Comparison of ENCODE assay signal across 10 cellular contexts in genomic region chr17:42423766-42424165, GRCh38. TPM values are rescaled to one million over a fixed set of nuclear protein-coding genes. Genes with fewer than 3 reads are reported as not detected.
DNase-seq lines count a peak whose midpoint lies in the region; ATAC-seq and TF ChIP-seq lines count a peak whose summit lies in the region.
"Had no signal": no experiment of that assay in that cellular context is flagged by ENCODE, and none has a peak within 500 bp of the region (broad histone marks: within the 10 kb centered on the region; RNA-seq: fewer than 3 reads in every experiment).

No MANE protein-coding gene starts in this region.

- peaks cover 39% of the 10 kb centered on the region for H3K27me3 Mint-ChIP-seq in mesothelial cell of epicardium (ENCODE audit: low read depth)
- peaks cover 54% of the 10 kb centered on the region for H3K27me3 Mint-ChIP-seq in activated CD8-positive, alpha-beta T cell treated with anti-CD3 and anti-CD28 coated beads, Interleukin-2, amount 10 ng/mL, durations not matched to agents 7 days and 5 days (ENCODE audit: low read depth)

- H3K36me3 Mint-ChIP-seq in mesothelial cell of epicardium, result no peaks in the 10 kb centered on the region
- no peaks in the 10 kb centered on the region for H3K36me3 Mint-ChIP-seq in activated CD8-positive, alpha-beta T cell treated with anti-CD3 and anti-CD28 coated beads, Interleukin-2, amount 10 ng/mL, durations not matched to agents 7 days and 5 days (ENCODE audit: low read depth)

- peaks cover 31% of the 10 kb centered on the region for H3K79me2 ChIP-seq in PC-9 (ENCODE audit: low read depth)

- ATAC-seq in activated CD8-positive, alpha-beta T cell treated with anti-CD3 and anti-CD28 coated beads, Interleukin-2, amount 10 ng/mL, durations not matched to agents 7 days and 5 days, result no peak
- ATAC-seq: activated CD4-positive, CD25-positive, alpha-beta regulatory T cell treated with anti-CD3 and anti-CD28 coated beads, Interleukin-2, amount 50 U/mL, for 24 hours had no signal

- H3K27me3 ChIP-seq in PC-9 (ENCODE audit: insufficient read depth, low read depth) (no peaks in the 10 kb centered on the region), thyroid gland (no peaks in the 10 kb centered on the region)

- TF ChIP-seq CTCF in PC-9 (conservative IDR thresholded peaks at IDR 0.05), result no peak
- no peak for TF ChIP-seq CTCF in coronary artery (IDR thresholded peaks at IDR 0.05)
- TF ChIP-seq CTCF in mesothelial cell of epicardium (IDR thresholded peaks at IDR 0.05; ENCODE audit: unreplicated experiment), result no peak
- no peak for TF ChIP-seq CTCF in thyroid gland (IDR thresholded peaks at IDR 0.05)

- CTCF ChIA-PET in PC-9 (lab: Charles Lee), result interaction anchor here (0.6 to 1.2 kb wide), 3 partner anchors 35 to 460 kb away, joined by 3 to 5 read pairs (median 3); partner anchors contain the start of gene STAT3
- CTCF ChIA-PET in activated CD8-positive, alpha-beta T cell treated with anti-CD3 and anti-CD28 coated beads, Interleukin-2, amount 10 ng/mL, durations not matched to agents 7 days and 5 days (lab: Charles Lee), result interaction anchor here (0.6 to 1.9 kb wide), 5 partner anchors 11 to 104 kb away, joined by 3 to 10 read pairs (median 4); no protein-coding TSS in a partner anchor

- BruUV-seq in PC-9 (replicated peaks; lab: Mats Ljungman, UMichigan), result TSS peak; percentile 65

- H3K4me3 Mint-ChIP-seq in mesothelial cell of epicardium, result peak overlapping the region; percentile 83
- H3K4me3 Mint-ChIP-seq in activated CD8-positive, alpha-beta T cell treated with anti-CD3 and anti-CD28 coated beads, Interleukin-2, amount 10 ng/mL, durations not matched to agents 7 days and 5 days, result no peak overlapping the region

- H3K9me2 ChIP-seq in PC-9 (ENCODE audit: insufficient read depth), result no peaks in the 10 kb centered on the region

- H4K20me1 ChIP-seq in PC-9 (ENCODE audit: insufficient read depth), result no peaks in the 10 kb centered on the region; the same call in 1 of the 2 replicates

- H3K36me3 ChIP-seq in PC-9 (ENCODE audit: low read depth) (no peaks in the 10 kb centered on the region), thyroid gland (no peaks in the 10 kb centered on the region)

- H3K4me1 ChIP-seq in PC-9 (replicated peaks; ENCODE audit: insufficient read depth) (peaks cover 46% of the 10 kb centered on the region), thyroid gland (peaks cover 12 to 20% of the 10 kb centered on the region in 2 donors)

- peaks cover 47% of the 10 kb centered on the region for H3F3A ChIP-seq in PC-9 (ENCODE audit: insufficient read depth, low read depth)

- TF ChIP-seq POLR2A in thyroid gland (IDR thresholded peaks at IDR 0.05), result no peak

- peak overlapping the region; percentile 90 for H3K4me2 ChIP-seq in PC-9

- DNase-seq in PC-9 (no peak), coronary artery (ENCODE audit: low spot score) (no peak), mesothelial cell of epicardium (ENCODE audit: low spot score in 2 of 2, unreplicated experiment in 2 of 2) (no peak), thyroid gland (peak in 1 of 2 donors; percentile 14), NCI-H2171 (lab: John Stamatoyannopoulos, UW) (no peak), CD1c-positive myeloid dendritic cell (ENCODE audit: extremely low spot score) (no peak)
- DNase-seq in activated CD8-positive, alpha-beta T cell treated with anti-CD3 and anti-CD28 coated beads, Interleukin-2, amount 10 ng/mL, durations not matched to agents 7 days and 5 days, result no peak
- DNase-seq: MV-4-11 had no signal

- POLR2A ChIA-PET in PC-9 (lab: Charles Lee; ENCODE audit: unreplicated experiment), result interaction anchor here (0.6 to 1.6 kb wide), 15 partner anchors 9 to 1317 kb away, joined by 3 to 23 read pairs (median 5); partner anchors contain the start of gene STAT3
- POLR2A ChIA-PET in activated CD8-positive, alpha-beta T cell treated with anti-CD3 and anti-CD28 coated beads, Interleukin-2, amount 10 ng/mL, durations not matched to agents 7 days and 5 days (lab: Charles Lee), result no interaction called here

- 74 to 76% methylated on average over 11 of the region's 11 CpGs for WGBS in thyroid gland, 2 donors

- H2AFZ ChIP-seq in PC-9, result 0 out of 2 replicates have a peak overlapping the region, but pooled peaks have one; percentile 95

- H3K9me3 ChIP-seq in PC-9 (ENCODE audit: insufficient read depth, low read depth) (no peaks in the 10 kb centered on the region), thyroid gland (no peaks in the 10 kb centered on the region)

- intact Hi-C loops in PC-9 (cut with micrococcal nuclease; ENCODE audit: unreplicated experiment) (loop anchor here (1.0 to 5.0 kb wide), 3 partner anchors 35 to 254 kb away; partner anchors contain the start of genes PLEKHH3 and STAT3), thyroid gland (cut with DNase I) (loop anchor here (5.0 kb wide), 1 partner anchor 94 kb away; no protein-coding TSS in a partner anchor)

- peaks cover 42% of the 10 kb centered on the region for H3K4me1 Mint-ChIP-seq in mesothelial cell of epicardium
- H3K4me1 Mint-ChIP-seq in activated CD8-positive, alpha-beta T cell treated with anti-CD3 and anti-CD28 coated beads, Interleukin-2, amount 10 ng/mL, durations not matched to agents 7 days and 5 days (ENCODE audit: low read depth), result peaks cover 14% of the 10 kb centered on the region

- H3K4me3 ChIP-seq in PC-9 (peak overlapping the region; percentile 76), coronary artery (peak overlapping the region; percentile 86), thyroid gland (replicated peaks in 1 of 3) (no peak overlapping the region)

- no peaks in the 10 kb centered on the region for H3K9me3 Mint-ChIP-seq in mesothelial cell of epicardium
- no peaks in the 10 kb centered on the region for H3K9me3 Mint-ChIP-seq in activated CD8-positive, alpha-beta T cell treated with anti-CD3 and anti-CD28 coated beads, Interleukin-2, amount 10 ng/mL, durations not matched to agents 7 days and 5 days (ENCODE audit: insufficient read depth)
- H3K9me3 Mint-ChIP-seq: stimulated activated naive CD8-positive, alpha-beta T cell treated with anti-CD3 and anti-CD28 coated beads, Interleukin-15, Interleukin-2, amounts not matched to agents 100 ng/mL and 50 ng/mL, for 24 hours had no signal

- H3K27ac ChIP-seq in PC-9, result 0 out of 2 replicates have a peak overlapping the region, but pooled peaks have one; percentile 12
- peak overlapping the region; percentile 91 to 99 for H3K27ac ChIP-seq in coronary artery
- H3K27ac ChIP-seq in thyroid gland, result peak overlapping the region; percentile 54 to 96 (median 76)

- H3K27ac Mint-ChIP-seq in mesothelial cell of epicardium, result peak overlapping the region; percentile 94
- H3K27ac Mint-ChIP-seq in activated CD8-positive, alpha-beta T cell treated with anti-CD3 and anti-CD28 coated beads, Interleukin-2, amount 10 ng/mL, durations not matched to agents 7 days and 5 days, result no peak overlapping the region
- H3K27ac Mint-ChIP-seq: stimulated activated naive CD8-positive, alpha-beta T cell treated with anti-CD3 and anti-CD28 coated beads, Interleukin-15, Interleukin-2, amounts not matched to agents 100 ng/mL and 50 ng/mL, for 24 hours had no signal

RNA-seq across cellular contexts. Expression of gene CAVIN1, which starts 0.7 kb away (rescaled TPM):
- total RNA-seq in PC-9 (2021), result 154 and 170 TPM in 2 replicates
- total RNA-seq in mesothelial cell of epicardium, result 53.3 to 54.3 TPM (median 53.9 TPM) in 3 replicates
- 100 to 1,000 TPM; 173 to 199 (median 187) TPM for total RNA-seq in thyroid gland
- total RNA-seq in activated CD8-positive, alpha-beta T cell treated with anti-CD3 and anti-CD28 coated beads, Interleukin-2, amount 10 ng/mL, durations not matched to agents 7 days and 5 days, result 1 to 10 TPM; 1.7 to 2.0 TPM

RNA-seq across cellular contexts. Expression of gene ATP6V0A1, which starts 34.9 kb away (rescaled TPM):
- total RNA-seq in PC-9 (2021) (39.4 and 55.1 TPM in 2 replicates), mesothelial cell of epicardium (60.4 to 65.6 TPM (median 65.6 TPM) in 3 replicates), thyroid gland (100 to 1,000 TPM in 2 of 4 donors, 10 to 100 TPM in 2; 75.5 to 195 (median 121) TPM)
- 1 to 10 TPM; 2.1 to 2.2 TPM for total RNA-seq in activated CD8-positive, alpha-beta T cell treated with anti-CD3 and anti-CD28 coated beads, Interleukin-2, amount 10 ng/mL, durations not matched to agents 7 days and 5 days

RNA-seq across cellular contexts. Expression of gene STAT3, which starts 35.5 kb away (rescaled TPM):
- total RNA-seq in PC-9 (2021) (65.2 and 74.6 TPM in 2 replicates), mesothelial cell of epicardium (118 to 129 TPM (median 119 TPM) in 3 replicates), thyroid gland (100 to 1,000 TPM; 147 to 292 (median 206) TPM)
- total RNA-seq in activated CD8-positive, alpha-beta T cell treated with anti-CD3 and anti-CD28 coated beads, Interleukin-2, amount 10 ng/mL, durations not matched to agents 7 days and 5 days, result 100 to 1,000 TPM in 1 of 2 experiments, 10 to 100 TPM in 1; 94.7 to 101 TPM

Comparison
In these comparisons a context has a peak if more than half of its experiments do, and no peak if none do; other contexts are left out.
1. H3K27ac ChIP-seq: peak in every context shown above with its lines; median percentile 95 in coronary artery; 76 in thyroid gland; 12 in PC-9.
2. H3K4me3 ChIP-seq: peak in PC-9 (single experiment) and coronary artery (single experiment); none in thyroid gland (0 of 3).
3. RNA of gene CAVIN1, which starts 0.7 kb away (total RNA-seq): 173 to 199 TPM in thyroid gland, 154 to 170 TPM in PC-9 and 53.3 to 54.3 TPM in mesothelial cell of epicardium; 1.7 to 2.0 TPM in activated CD8-positive, alpha-beta T cell treated with anti-CD3 and anti-CD28 coated beads, Interleukin-2, amount 10 ng/mL, durations not matched to agents 7 days and 5 days; every median in the first group is over 10 times any median in the second.
4. RNA of gene ATP6V0A1, which starts 34.9 kb away (total RNA-seq): 75.5 to 195 TPM in thyroid gland, 60.4 to 65.6 TPM in mesothelial cell of epicardium and 39.4 to 55.1 TPM in PC-9; 2.1 to 2.2 TPM in activated CD8-positive, alpha-beta T cell treated with anti-CD3 and anti-CD28 coated beads, Interleukin-2, amount 10 ng/mL, durations not matched to agents 7 days and 5 days; every median in the first group is over 10 times any median in the second.